In the genomic region with DNA sequence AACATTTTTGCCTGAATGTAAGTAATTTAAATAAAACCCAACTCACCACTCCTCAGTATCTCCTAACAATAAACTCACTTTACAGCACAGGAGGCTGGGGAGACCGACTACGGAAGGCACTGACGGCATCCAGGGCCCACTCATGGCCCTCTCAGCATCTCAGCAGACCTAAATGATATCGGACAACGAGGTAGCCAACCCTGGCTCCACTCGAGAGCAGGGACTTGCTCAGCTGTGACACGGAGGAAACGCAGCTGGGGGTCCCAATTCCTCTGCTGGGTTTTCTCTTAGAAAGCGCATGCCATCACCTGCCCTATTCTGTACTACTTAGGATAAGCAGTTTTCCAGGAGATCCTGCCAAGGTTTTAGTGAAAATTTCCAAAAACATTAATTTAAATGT, we compare ENCODE assay signal across 23 cellular contexts.
"Had no signal": no experiment of that assay in that cellular context is flagged by ENCODE, and none has a peak within 500 bp of the region (broad histone marks: within the 10 kb centered on the region; RNA-seq: fewer than 3 reads in every experiment).

No MANE protein-coding gene starts in this region.

- H3K36me3 ChIP-seq: neural progenitor cell had no signal

- H3K4me3 ChIP-seq: ascending aorta, heart right ventricle, lower lobe of right lung, neural progenitor cell, sigmoid colon, transverse colon had no signal

- ATAC-seq: activated CD4-positive, alpha-beta T cell treated with anti-CD3 and anti-CD28 coated beads for 36 hours; lower lobe of right lung; natural killer cell; T-cell had no signal

- H2AFZ ChIP-seq: neural progenitor cell had no signal

- H3K4me2 ChIP-seq: neural progenitor cell had no signal

- H3K9me3 ChIP-seq: ascending aorta, heart right ventricle, lower lobe of right lung, sigmoid colon, transverse colon had no signal

- H3K27ac ChIP-seq: ascending aorta, foreskin keratinocyte, lower lobe of right lung, neural progenitor cell, sigmoid colon, transverse colon had no signal

- H3K4me1 ChIP-seq: ascending aorta, lower lobe of right lung, neural progenitor cell, transverse colon had no signal

- DNase-seq: activated CD4-positive, alpha-beta T cell treated with anti-CD3 and anti-CD28 coated beads for 36 hours; activated CD4-positive, CD25-positive, alpha-beta regulatory T cell; activated effector memory CD4-positive, alpha-beta T cell treated with anti-CD3 and anti-CD28 coated beads, Interleukin-2, amount 50 U/mL, for 16 hours; activated naive CD4-positive, alpha-beta T cell treated with anti-CD3 and anti-CD28 coated beads for 36 hours; activated naive CD8-positive, alpha-beta T cell treated with anti-CD3 and anti-CD28 coated beads for 36 hours; activated T-cell treated with anti-CD3 and anti-CD28 coated beads, Interleukin-2, amount 50 U/mL, for 1 hour; central memory CD4-positive, alpha-beta T cell; heart right ventricle; kidney glomerular epithelial cell; lower lobe of right lung; mesendoderm; natural killer cell; occipital lobe; retina; sigmoid colon; stimulated activated CD4-positive, alpha-beta T cell treated with anti-CD3 and anti-CD28 coated beads, Interleukin-15, amount 100 ng/mL, for 24 hours; stimulated activated CD4-positive, alpha-beta T cell treated with anti-CD3 and anti-CD28 coated beads, Interleukin-2, amount 100 ng/mL, for 24 hours; stimulated activated naive CD4-positive, alpha-beta T cell treated with Interleukin-2 at 50 U/mL for 16 hours; T-cell; transverse colon had no signal

- H3K9ac ChIP-seq: neural progenitor cell had no signal

- H3K27me3 ChIP-seq: ascending aorta, foreskin keratinocyte, heart right ventricle, neural progenitor cell, sigmoid colon, transverse colon had no signal
